1 cellular context compared by ENCODE assay signal in the genomic region with DNA sequence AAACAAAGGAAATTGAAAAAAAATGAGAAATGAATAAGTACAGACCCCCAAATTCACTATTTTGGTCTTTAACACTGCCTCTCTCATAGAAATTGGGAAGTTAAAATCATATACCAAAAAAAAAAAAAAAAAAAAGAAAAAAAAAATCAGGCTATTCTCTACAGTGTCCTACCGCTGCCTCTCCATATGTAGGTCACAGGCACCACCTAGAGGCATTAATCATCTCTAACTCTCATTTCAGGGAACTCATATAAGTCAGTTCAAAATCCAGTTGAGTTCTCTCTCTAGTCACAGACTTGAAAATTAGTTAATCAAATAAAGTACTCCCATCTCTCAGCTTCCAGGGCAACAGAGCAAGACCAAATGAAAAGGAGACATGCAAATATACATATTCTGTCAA.
TF ChIP-seq lines count a peak whose summit lies in the region.

No MANE protein-coding gene starts in this region.

TF ChIP-seq in GM23338, 12 proteins besides CTCF, POLR2A, EP300 and RAD21 (continued from another document):
- TF ChIP-seq REST (IDR thresholded peaks at IDR 0.05; ENCODE audit: unreplicated experiment) (no peak), NANOG (IDR thresholded peaks at IDR 0.05; ENCODE audit: borderline replicate concordance) (no peak), STAT1 (IDR thresholded peaks at IDR 0.05; ENCODE audit: unreplicated experiment) (no peak), EZH2 (IDR thresholded peaks at IDR 0.05; ENCODE audit: low read depth, unreplicated experiment) (no peak), JUNB (IDR thresholded peaks at IDR 0.05; ENCODE audit: unreplicated experiment) (no peak), ZNF114 (CRISPR knock-in tag; IDR thresholded peaks at IDR 0.05) (no peak), EZH2phosphoT487 (IDR thresholded peaks at IDR 0.05; ENCODE audit: unreplicated experiment) (no peak), ZNF331 (CRISPR knock-in tag; IDR thresholded peaks at IDR 0.05; ENCODE audit: low read depth) (no peak), POLR2AphosphoS5 (IDR thresholded peaks at IDR 0.05; ENCODE audit: low read depth) (no peak), CREB1 (CRISPR knock-in tag; IDR thresholded peaks at IDR 0.05; ENCODE audit: low read depth) (no peak)
